In the genomic region with DNA sequence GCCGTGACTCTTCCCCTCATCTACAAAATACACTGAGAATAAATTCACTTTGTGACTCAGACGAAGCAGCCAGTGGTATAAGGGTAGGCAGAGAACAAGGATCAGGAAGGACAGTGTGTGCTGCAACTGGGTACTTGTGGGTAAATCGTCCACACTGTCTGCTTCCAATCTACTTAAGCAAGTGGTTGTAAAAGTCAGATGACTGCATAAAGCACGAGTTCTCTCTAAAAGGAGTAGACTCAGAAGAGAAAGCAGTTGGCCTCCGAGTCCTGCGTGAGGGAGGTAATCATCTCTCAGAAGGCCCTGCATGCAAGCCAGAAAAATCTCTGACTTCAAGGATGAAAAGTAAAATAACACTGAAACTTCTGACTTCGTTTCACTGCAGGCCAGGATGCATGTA, we compare ENCODE assay signal across 10 cellular contexts. TPM values are rescaled to one million over a fixed set of nuclear protein-coding genes. Genes with fewer than 3 reads are reported as not detected.
DNase-seq lines count a peak whose midpoint lies in the region; TF ChIP-seq lines count a peak whose summit lies in the region.
"Had no signal": no experiment of that assay in that cellular context is flagged by ENCODE, and none has a peak within 500 bp of the region (broad histone marks: within the 10 kb centered on the region; RNA-seq: fewer than 3 reads in every experiment).

No MANE protein-coding gene starts in this region.

- CTCF ChIA-PET in activated CD4-positive, alpha-beta memory T cell treated with anti-CD3 and anti-CD28 coated beads for 36 hours (lab: Charles Lee) = interaction anchor here (1.2 to 1.7 kb wide), 3 partner anchors 20 to 190 kb away, joined by 3 to 4 read pairs (median 4); no protein-coding TSS in a partner anchor

- H3K27me3 Mint-ChIP-seq in activated CD4-positive, alpha-beta memory T cell treated with anti-CD3 and anti-CD28 coated beads for 36 hours = no peaks in the 10 kb centered on the region

- TF ChIP-seq CTCF in testis (IDR thresholded peaks at IDR 0.05) = no peak

- DNase-seq in NCI-H82 (lab: John Stamatoyannopoulos, UW) (peak; percentile 42), fibroblast of gingiva (ENCODE audit: low read depth) (peak; percentile 65), medulla oblongata (ENCODE audit: extremely low spot score) (peak; percentile 50), testis (peak; percentile 55), cerebellum (ENCODE audit: low spot score) (no peak), NCI-H1417 treated with DMSO at 0.1 percent for 48 hours (lab: John Stamatoyannopoulos, UW) (no peak)
- no peak for DNase-seq in activated CD4-positive, alpha-beta memory T cell treated with anti-CD3 and anti-CD28 coated beads for 36 hours
- DNase-seq: activated CD4-positive, CD25-positive, alpha-beta regulatory T cell treated with anti-CD3 and anti-CD28 coated beads, Interleukin-2, amount 50 U/mL, for 72 hours; activated naive CD4-positive, alpha-beta T cell treated with anti-CD3 and anti-CD28 coated beads for 36 hours; effector memory CD4-positive, alpha-beta T cell had no signal

- H3K36me3 Mint-ChIP-seq in activated CD4-positive, alpha-beta memory T cell treated with anti-CD3 and anti-CD28 coated beads for 36 hours = peaks cover 10% of the 10 kb centered on the region

- no peak overlapping the region for H3K27ac Mint-ChIP-seq in activated CD4-positive, alpha-beta memory T cell treated with anti-CD3 and anti-CD28 coated beads for 36 hours

- H3K4me3 ChIP-seq in testis = no peak overlapping the region

- no peaks in the 10 kb centered on the region for H3K9me3 ChIP-seq in testis

- no peaks in the 10 kb centered on the region for H3K9me3 Mint-ChIP-seq in activated CD4-positive, alpha-beta memory T cell treated with anti-CD3 and anti-CD28 coated beads for 36 hours
- H3K9me3 Mint-ChIP-seq: activated naive CD4-positive, alpha-beta T cell treated with anti-CD3 and anti-CD28 coated beads for 36 hours had no signal

- H3K27me3 ChIP-seq in testis = no peaks in the 10 kb centered on the region

- WGBS in testis, 2 donors = 31 to 42% methylated on average over 7 of the region's 7 CpGs

- POLR2A ChIA-PET in activated CD4-positive, alpha-beta memory T cell treated with anti-CD3 and anti-CD28 coated beads for 36 hours (lab: Charles Lee) = no interaction called here

- TF ChIP-seq POLR2A in testis (IDR thresholded peaks at IDR 0.05) = no peak

- H3K36me3 ChIP-seq in testis (ENCODE audit: low read depth, missing control alignments) = no peaks in the 10 kb centered on the region

- H3K4me1 Mint-ChIP-seq in activated CD4-positive, alpha-beta memory T cell treated with anti-CD3 and anti-CD28 coated beads for 36 hours (ENCODE audit: low read depth) = peaks cover under 1% of the 10 kb centered on the region

- H3K4me3 Mint-ChIP-seq in activated CD4-positive, alpha-beta memory T cell treated with anti-CD3 and anti-CD28 coated beads for 36 hours = no peak overlapping the region
- H3K4me3 Mint-ChIP-seq: activated naive CD4-positive, alpha-beta T cell treated with anti-CD3 and anti-CD28 coated beads for 36 hours had no signal

- H3K4me1 ChIP-seq in testis = peaks cover 9% of the 10 kb centered on the region

- H3K27ac ChIP-seq in testis = peak overlapping the region; percentile 2 to 64

- intact Hi-C loops in testis (cut with DNase I; ENCODE audit: low total_unique reads) = no loop called here
- intact Hi-C loops in activated CD4-positive, alpha-beta memory T cell treated with anti-CD3 and anti-CD28 coated beads for 36 hours (cut with micrococcal nuclease) = no loop called here

RNA-seq across cellular contexts. Expression of gene ANKFY1, which starts 43.1 kb away (rescaled TPM):
- total RNA-seq in testis (10 to 100 TPM; 34.6 to 40.9 TPM), cerebellum (70.9 TPM)
- 20.3 TPM for polyA plus RNA-seq in testis (ENCODE audit: insufficient read depth, low read depth, low replicate concordance)
- 10 to 100 TPM; 34.6 to 40.5 TPM for total RNA-seq in activated CD4-positive, alpha-beta memory T cell treated with anti-CD3 and anti-CD28 coated beads for 36 hours

Comparison
In these comparisons a context has a peak if more than half of its experiments do, and no peak if none do; other contexts are left out.
1. DNase-seq: peak in NCI-H82 (single experiment), fibroblast of gingiva (single experiment), medulla oblongata (single experiment) and testis (single experiment); none in activated CD4-positive, alpha-beta memory T cell treated with anti-CD3 and anti-CD28 coated beads for 36 hours (single experiment), cerebellum (single experiment) and NCI-H1417 treated with DMSO at 0.1 percent for 48 hours (single experiment).